In the genomic region with DNA sequence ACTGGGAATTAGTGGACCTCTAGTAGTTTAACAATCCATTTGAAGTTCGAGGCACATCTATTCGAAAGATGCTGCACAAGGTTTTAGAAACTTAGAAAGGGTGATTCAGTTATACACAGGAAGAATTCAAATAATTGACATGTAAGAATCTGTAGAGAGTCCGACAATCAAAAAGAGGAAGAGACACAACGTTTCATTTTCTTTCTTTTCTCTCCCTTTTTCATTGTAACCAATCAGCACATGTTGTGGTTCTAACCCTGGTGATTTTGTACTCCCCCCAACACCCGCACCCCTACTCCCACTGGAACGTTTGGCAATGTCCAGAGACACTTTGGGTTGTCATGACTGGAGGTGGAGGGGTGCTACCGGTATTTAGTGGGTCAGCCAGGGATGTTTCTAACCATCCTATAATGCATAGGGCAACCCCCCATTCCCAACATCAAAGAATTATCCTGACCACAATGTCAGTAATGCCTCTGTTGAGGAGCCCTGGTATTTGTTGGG, we compare ENCODE assay signal across 13 cellular contexts. TPM values are rescaled to one million over a fixed set of nuclear protein-coding genes. Genes with fewer than 3 reads are reported as not detected.
DNase-seq lines count a peak whose midpoint lies in the region; ATAC-seq and TF ChIP-seq lines count a peak whose summit lies in the region.
"Had no signal": no experiment of that assay in that cellular context is flagged by ENCODE, and none has a peak within 500 bp of the region (broad histone marks: within the 10 kb centered on the region; RNA-seq: fewer than 3 reads in every experiment).

No MANE protein-coding gene starts in this region.

- peak overlapping the region; percentile 92 for H3K4me2 ChIP-seq in hepatocyte

- H4K20me1 ChIP-seq in hepatocyte (ENCODE audit: insufficient read depth, poor library complexity, severe bottlenecking): no peaks in the 10 kb centered on the region

- no peak for TF ChIP-seq POLR2A in spleen (IDR thresholded peaks at IDR 0.05)

- H3K27ac ChIP-seq in hepatocyte (peak overlapping the region; percentile 58), spleen (peak overlapping the region in 6 of 8 donors; percentile 1 to 81 (median 72))

- DNase-seq in LHCN-M2 (ENCODE audit: low read depth) (peak; percentile 27), hepatocyte (ENCODE audit: low spot score) (no peak), spleen (no peak), CD1c-positive myeloid dendritic cell (ENCODE audit: extremely low spot score) (no peak), cerebellar nuclear complex (lab: John Stamatoyannopoulos, UW) (no peak)
- DNase-seq in activated CD4-positive, CD25-positive, alpha-beta regulatory T cell (lab: John Stamatoyannopoulos, UW): no peak
- DNase-seq: DMS153; effector memory CD8-positive, alpha-beta T cell; RPMI8226; stimulated activated CD4-positive, alpha-beta T cell treated with anti-CD3 and anti-CD28 coated beads, Interleukin-4, amount 100 ng/mL, for 24 hours had no signal

- H3K9me3 ChIP-seq in hepatocyte (ENCODE audit: low read depth) (no peaks in the 10 kb centered on the region), spleen (no peaks in the 10 kb centered on the region)

- H3K79me2 ChIP-seq in hepatocyte: peaks cover 61% of the 10 kb centered on the region

- no peaks in the 10 kb centered on the region for H3K27me3 ChIP-seq in hepatocyte
- H3K27me3 ChIP-seq in spleen (replicated peaks in 1 of 7): peaks cover 0 to 27% (median 0%) of the 10 kb centered on the region in 7 donors

- H3K4me3 ChIP-seq in hepatocyte (peak overlapping the region; percentile 16), spleen (peak overlapping the region in 1 of 8 donors; percentile 14)

- TF ChIP-seq CTCF in hepatocyte (IDR thresholded peaks at IDR 0.05; ENCODE audit: poor library complexity) (no peak), spleen (IDR thresholded peaks at IDR 0.05 in 8 of 11, conservative IDR thresholded peaks at IDR 0.05 in 3 of 11) (no peak)

- H3K4me1 ChIP-seq in hepatocyte (ENCODE audit: insufficient read depth): peaks cover 4% of the 10 kb centered on the region
- H3K4me1 ChIP-seq in spleen: peaks cover 10 to 73% (median 54%) of the 10 kb centered on the region in 6 donors

- H2AFZ ChIP-seq in hepatocyte: no peak overlapping the region

- intact Hi-C loops in spleen (cut with DNase I; ENCODE audit: low total_unique reads): no loop called here

- 65% methylated on average over 7 of the region's 7 CpGs for WGBS in hepatocyte (ENCODE audit: low lambda C conversion rate, missing lambda C conversion rate)
- WGBS in spleen, 5 donors: 37 to 49% (median 38%) methylated on average over 7 of the region's 7 CpGs

- no peaks in the 10 kb centered on the region for H3K36me3 ChIP-seq in hepatocyte (replicated peaks; ENCODE audit: insufficient read depth, low read depth)
- no peaks in the 10 kb centered on the region for H3K36me3 ChIP-seq in spleen

- ATAC-seq in SK-N-SH treated with all-trans-retinoic acid at 6 μM for 48 hours (no peak), HG02870 (IDR thresholded peaks at IDR 0.05; ENCODE audit: unreplicated experiment) (no peak)
- ATAC-seq: activated naive CD4-positive, alpha-beta T cell treated with anti-CD3 and anti-CD28 coated beads, Interleukin-2, amount 50 U/mL, for 72 hours; effector memory CD8-positive, alpha-beta T cell had no signal

- H3K9me2 ChIP-seq in hepatocyte (replicated peaks; ENCODE audit: insufficient read depth): no peaks in the 10 kb centered on the region

TF ChIP-seq in SK-N-SH treated with all-trans-retinoic acid at 6 μM for 48 hours, 23 proteins besides CTCF, POLR2A, EP300 and RAD21:
- no peak for TF ChIP-seq SNAI2 (CRISPR knock-in tag; IDR thresholded peaks at IDR 0.05)
- TF ChIP-seq CSDC2 (CRISPR knock-in tag; IDR thresholded peaks at IDR 0.05): 0 out of 2 replicates have a peak, but pooled peaks have one; percentile 26
TF ChIP-seq in SK-N-SH treated with all-trans-retinoic acid at 6 μM for 48 hours: peak in this region for 1.

RNA-seq across cellular contexts. Expression of a gene that starts 4.9 kb away (rescaled TPM):
- total RNA-seq in LHCN-M2 (2014; rRNA removed): 5.1 and 7.7 TPM in 2 replicates
- polyA plus RNA-seq in LHCN-M2 (2012): 36.3 TPM
- 15.0 and 17.1 TPM in 2 replicates for total RNA-seq in hepatocyte
- 6.7 and 13.6 TPM in 2 replicates for polyA plus RNA-seq in hepatocyte
- total RNA-seq in spleen: 1 to 10 TPM; 1.2 to 5.5 (median 3.7) TPM
- under 1 TPM; 0.24 to 0.65 (median 0.61) TPM for polyA plus RNA-seq in spleen
